In the genomic region with DNA sequence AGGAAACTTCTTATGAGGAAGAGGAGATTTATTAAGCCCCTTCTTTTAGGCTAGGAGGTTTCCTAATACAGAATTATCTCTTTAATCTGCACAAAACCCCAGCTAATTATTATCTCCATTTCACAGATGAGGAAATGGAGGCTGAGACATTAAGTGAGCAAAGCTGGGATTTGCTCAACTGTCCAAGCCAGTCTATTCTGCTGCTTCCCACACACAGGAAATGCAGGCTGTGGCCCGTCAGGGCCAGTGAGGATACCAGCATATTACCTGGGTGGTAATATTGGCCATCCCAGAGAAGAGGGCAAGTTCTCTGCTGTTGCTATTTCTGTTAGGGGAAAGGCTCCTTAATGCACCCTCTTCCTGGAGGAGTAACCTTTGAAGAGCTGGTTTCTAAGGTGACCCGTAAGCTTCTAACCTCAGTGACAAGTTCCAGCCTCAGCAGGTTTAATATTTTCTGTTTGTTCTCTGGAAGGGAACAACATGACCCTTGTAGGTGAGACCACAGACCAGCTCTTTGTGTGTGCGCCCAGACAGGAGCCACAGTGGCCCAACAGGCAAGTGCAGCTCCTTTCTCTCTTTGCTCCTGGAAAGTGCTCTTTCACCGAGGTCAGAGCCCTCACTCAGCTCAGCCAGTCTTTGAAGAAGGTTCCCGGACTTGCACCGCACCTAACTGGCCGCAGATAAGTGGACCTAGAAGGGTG, we compare ENCODE assay signal across 8 cellular contexts. TPM values are rescaled to one million over a fixed set of nuclear protein-coding genes. Genes with fewer than 3 reads are reported as not detected.
DNase-seq lines count a peak whose midpoint lies in the region; ATAC-seq and TF ChIP-seq lines count a peak whose summit lies in the region.

No MANE protein-coding gene starts in this region.

- no peak overlapping the region for H3K14ac ChIP-seq in neuronal stem cell (ENCODE audit: low read length)

- H2AFZ ChIP-seq in OCI-LY3 (ENCODE audit: low read depth, low read length) (peak overlapping the region; percentile 43), neuronal stem cell (ENCODE audit: low read length) (no peak overlapping the region)

- DNase-seq in naive B cell = no peak
- DNase-seq in DMS153 treated with DMSO at 0.1 percent for 48 hours (lab: John Stamatoyannopoulos, UW; ENCODE audit: unreplicated experiment) = no peak
- DNase-seq in superior temporal gyrus (ENCODE audit: extremely low spot score) = no peak
- DNase-seq in neuronal stem cell (ENCODE audit: low spot score) = no peak
- no peak for DNase-seq in HPDE6-E6E7 (ENCODE audit: extremely low spot score)

- no peak overlapping the region for H2AK5ac ChIP-seq in neuronal stem cell (ENCODE audit: low read depth, low read length)

- peak overlapping the region; percentile 61 for H3K4me3 ChIP-seq in OCI-LY3 (ENCODE audit: low read length)
- no peak overlapping the region for H3K4me3 ChIP-seq in neuronal stem cell (ENCODE audit: low read length in 2 of 2)

- no peak for TF ChIP-seq CTCF in OCI-LY3 (IDR thresholded peaks at IDR 0.05; ENCODE audit: low read depth, low read length)

- H3K4me1 Mint-ChIP-seq in naive B cell = peaks cover 60 to 84% (median 74%) of the 10 kb centered on the region in 3 donors

- H3K27me3 ChIP-seq in OCI-LY3 (ENCODE audit: low read depth, low read length) (peaks cover 19% of the 10 kb centered on the region; the same call in 1 of the 2 replicates), neuronal stem cell (ENCODE audit: control insufficient read depth in 3 of 3, insufficient read depth in 3 of 3, low read depth in 1 of 3, low read length in 3 of 3) (no peaks in the 10 kb centered on the region)

- H2BK120ac ChIP-seq in neuronal stem cell (ENCODE audit: low read depth, low read length) = no peak overlapping the region

- peaks cover 0 to 2% (median 0%) of the 10 kb centered on the region in 7 donors for H3K9me3 Mint-ChIP-seq in naive B cell

- ATAC-seq in GM18508 (IDR thresholded peaks at IDR 0.05; ENCODE audit: insufficient read depth, unreplicated experiment) = peak; percentile 28
- peak; percentile 39 for ATAC-seq in GM21717 (IDR thresholded peaks at IDR 0.05; ENCODE audit: unreplicated experiment)
- ATAC-seq in naive B cell (ENCODE audit: low read depth in 2 of 2) = peak; percentile 6 to 14

- H3K23ac ChIP-seq in neuronal stem cell (ENCODE audit: low read depth, low read length, poor library complexity) = no peak overlapping the region

- H3K79me1 ChIP-seq in neuronal stem cell (ENCODE audit: low read depth, low read length) = no peaks in the 10 kb centered on the region

- no peak overlapping the region for H4K8ac ChIP-seq in neuronal stem cell (ENCODE audit: low read depth, low read length)

- peak overlapping the region; percentile 75 to 98 (median 93) for H3K4me3 Mint-ChIP-seq in naive B cell

- H3K9me3 ChIP-seq in OCI-LY3 (ENCODE audit: insufficient read depth, low read length) (no peaks in the 10 kb centered on the region), neuronal stem cell (replicated peaks in 1 of 2; ENCODE audit: control insufficient read depth in 2 of 2, insufficient read depth in 1 of 2, low read depth in 1 of 2, low read length in 2 of 2) (no peaks in the 10 kb centered on the region)

- H3K27me3 Mint-ChIP-seq in naive B cell = no peaks in the 10 kb centered on the region

- H2BK5ac ChIP-seq in neuronal stem cell (ENCODE audit: low read length) = no peak overlapping the region

- H3K79me2 ChIP-seq in OCI-LY3 (ENCODE audit: low read length) = no peaks in the 10 kb centered on the region

- H3K27ac ChIP-seq in OCI-LY3 (ENCODE audit: low read length) = no peak overlapping the region
- H3K27ac ChIP-seq in neuronal stem cell (replicated peaks; ENCODE audit: low read length) = no peak overlapping the region

- H3K36me3 Mint-ChIP-seq in naive B cell = peaks cover 11 to 13% of the 10 kb centered on the region in 2 donors

- peak overlapping the region; percentile 20 for H3K9ac ChIP-seq in OCI-LY3 (ENCODE audit: low read length)
- no peak overlapping the region for H3K9ac ChIP-seq in neuronal stem cell (ENCODE audit: low read depth, low read length, poor library complexity)

- no CpG with 5 or more reads among the region's 7 CpGs for WGBS in neuronal stem cell (ENCODE audit: extremely low coverage in 2 of 2, insufficient read length in 2 of 2, insufficient replicate concordance in 1 of 2), 2 donors

- H3K4me1 ChIP-seq in OCI-LY3 (ENCODE audit: low read length) = peaks cover 41% of the 10 kb centered on the region
- H3K4me1 ChIP-seq in neuronal stem cell (ENCODE audit: control insufficient read depth in 2 of 2, insufficient read depth in 1 of 2, low read depth in 1 of 2, low read length in 2 of 2) = peaks cover 0 to 1% of the 10 kb centered on the region in 2 donors

- H2BK12ac ChIP-seq in neuronal stem cell (ENCODE audit: low read length) = no peak overlapping the region

- H3K27ac Mint-ChIP-seq in naive B cell = peak overlapping the region; percentile 98 to 100 (median 99)

- H4K20me1 ChIP-seq in OCI-LY3 (ENCODE audit: insufficient read depth, low read length) = peaks cover 3% of the 10 kb centered on the region; the same call in 1 of the 2 replicates

- no peaks in the 10 kb centered on the region for H3K36me3 ChIP-seq in OCI-LY3 (replicated peaks; ENCODE audit: low read depth, low read length)
- peaks cover 0 to 3% of the 10 kb centered on the region in 2 donors for H3K36me3 ChIP-seq in neuronal stem cell (replicated peaks in 1 of 2; ENCODE audit: control insufficient read depth in 2 of 2, insufficient read depth in 2 of 2, low read length in 2 of 2)

- no peak overlapping the region for H3K4ac ChIP-seq in neuronal stem cell (ENCODE audit: low read length)

- no peak overlapping the region for H2BK15ac ChIP-seq in neuronal stem cell (ENCODE audit: low read length)

- H3K18ac ChIP-seq in neuronal stem cell (ENCODE audit: low read length) = no peak overlapping the region

- peak overlapping the region; percentile 84 for H3K4me2 ChIP-seq in OCI-LY3 (ENCODE audit: low read length)
- H3K4me2 ChIP-seq in neuronal stem cell (ENCODE audit: insufficient read depth, low read length, poor library complexity, severe bottlenecking) = no peak overlapping the region

- H4K91ac ChIP-seq in neuronal stem cell (ENCODE audit: low read depth, low read length, poor library complexity) = no peak overlapping the region

RNA-seq across cellular contexts. Expression of a gene that starts 35.6 kb away (rescaled TPM):
- polyA plus RNA-seq in naive B cell (ENCODE audit: low read depth in 6 of 6) = 10 to 100 TPM in 5 of 6 donors, 1 to 10 TPM in 1; 4.4 to 38.9 (median 21.2) TPM
- polyA plus RNA-seq in neuronal stem cell (2013, experiment 1 of 2) = 15.9 TPM
- polyA plus RNA-seq in neuronal stem cell (2013, experiment 2 of 2) = 15.3 TPM
